In the genomic region with DNA sequence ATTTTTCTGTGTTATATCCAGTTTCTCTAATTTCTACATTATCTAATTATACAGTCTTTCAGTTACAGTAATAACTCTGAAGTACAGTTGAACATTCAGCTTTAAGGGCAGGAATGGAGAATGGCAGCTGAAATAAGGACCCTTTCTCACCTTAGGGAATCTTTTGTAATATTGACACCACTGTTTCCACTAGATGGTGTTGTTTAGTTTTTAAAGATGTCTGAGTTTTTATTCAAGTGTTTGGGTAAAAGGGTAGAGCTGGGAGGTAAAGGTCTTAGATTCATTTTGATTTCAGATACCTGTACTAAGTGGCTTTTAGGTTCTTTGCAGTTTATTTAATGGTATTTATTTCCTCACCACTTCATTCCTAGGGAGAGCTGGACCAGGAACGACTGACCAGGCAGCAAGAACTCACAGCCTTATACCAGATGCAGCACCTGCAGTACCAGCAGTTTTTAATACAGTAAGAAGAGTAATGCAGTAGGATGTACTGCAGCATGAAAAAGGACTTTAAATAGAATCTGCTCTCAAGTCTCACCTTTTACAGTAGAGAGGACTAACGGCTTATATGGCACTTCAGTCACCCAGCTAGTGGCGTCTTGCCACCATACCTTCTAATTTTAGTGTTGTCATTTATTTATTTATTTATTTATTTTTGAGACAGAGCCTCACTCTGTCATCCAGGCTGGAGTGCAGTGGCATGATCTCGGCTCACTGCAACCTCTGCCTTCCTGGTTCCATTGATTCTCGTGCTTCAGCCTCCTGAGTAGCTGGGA, we compare ENCODE assay signal across 19 cellular contexts. TPM values are rescaled to one million over a fixed set of nuclear protein-coding genes. Genes with fewer than 3 reads are reported as not detected.
DNase-seq lines count a peak whose midpoint lies in the region; ATAC-seq and TF ChIP-seq lines count a peak whose summit lies in the region.
"Had no signal": no experiment of that assay in that cellular context is flagged by ENCODE, and none has a peak within 500 bp of the region (broad histone marks: within the 10 kb centered on the region; RNA-seq: fewer than 3 reads in every experiment).

No MANE protein-coding gene starts in this region.

- H3K9me3 ChIP-seq in Panc1 (ENCODE audit: control insufficient read depth, insufficient read depth, low read depth, low read length) (no peaks in the 10 kb centered on the region), H9 (ENCODE audit: control insufficient read depth, low read depth, low read length) (no peaks in the 10 kb centered on the region)
- H3K9me3 ChIP-seq: SK-N-SH had no signal

- no peak for ATAC-seq in stimulated activated naive CD8-positive, alpha-beta T cell treated with anti-CD3 and anti-CD28 coated beads, Interleukin-15, amount 100 ng/mL, for 72 hours
- no peak for ATAC-seq in stimulated activated naive CD8-positive, alpha-beta T cell treated with anti-CD3 and anti-CD28 coated beads, Interleukin-15, Interleukin-2, amounts not matched to agents 100 U/mL and 50 U/mL, for 24 hours
- no peak for ATAC-seq in Panc1
- ATAC-seq in left ventricle myocardium superior, result peak; percentile 96
- ATAC-seq in WTC11, result no peak

- H3K9ac ChIP-seq in H9 (ENCODE audit: extremely low read depth, insufficient read length, low read length), result no peak overlapping the region
- H3K9ac ChIP-seq: neural progenitor cell, SK-N-SH had no signal

- CTCF ChIA-PET in Panc1 (lab: Charles Lee) (no interaction called here), WTC11 (lab: Charles Lee) (interaction anchor here (0.7 kb wide), 1 partner anchor 12 kb away, joined by 3 read pairs; no protein-coding TSS in a partner anchor)

- no CpG with 5 or more reads among the region's 5 CpGs for WGBS in H9 (ENCODE audit: extremely low coverage, insufficient read length, low lambda C conversion rate)

- DNase-seq in stimulated activated naive CD8-positive, alpha-beta T cell treated with anti-CD3 and anti-CD28 coated beads, Interleukin-15, amount 100 ng/mL, for 72 hours, result no peak
- no peak for DNase-seq in stimulated activated naive CD8-positive, alpha-beta T cell treated with anti-CD3 and anti-CD28 coated beads, Interleukin-15, Interleukin-2, amounts not matched to agents 100 U/mL and 50 U/mL, for 24 hours
- DNase-seq in Panc1 (ENCODE audit: low read depth, low spot score) (no peak), left ventricle myocardium superior (peak; percentile 48), NCI-H510A (lab: John Stamatoyannopoulos, UW) (no peak), H9 (no peak), WTC11 (ENCODE audit: low spot score) (no peak)
- DNase-seq in activated effector memory CD4-positive, alpha-beta T cell treated with anti-CD3 and anti-CD28 coated beads, Interleukin-2, amount 50 U/mL, for 16 hours, result no peak
- DNase-seq: activated CD4-positive, alpha-beta T cell treated with anti-CD3 and anti-CD28 coated beads for 1 hour; DMS53; NCI-H1436; NCI-H82; SK-N-SH; stimulated activated CD8-positive, alpha-beta memory T cell treated with anti-CD3 and anti-CD28 coated beads, Interleukin-4, amount 100 ng/mL, for 48 hours; T1000 had no signal

- H3K27me3 ChIP-seq in Panc1 (ENCODE audit: control insufficient read depth, insufficient read depth, low read length) (no peaks in the 10 kb centered on the region), H9 (ENCODE audit: insufficient read depth, low read length) (no peaks in the 10 kb centered on the region)
- H3K27me3 ChIP-seq: neural progenitor cell had no signal

- H3K14ac ChIP-seq in H9 (ENCODE audit: insufficient read depth, low read length), result no peak overlapping the region

- H3K9me3 Mint-ChIP-seq in stimulated activated naive CD8-positive, alpha-beta T cell treated with anti-CD3 and anti-CD28 coated beads, Interleukin-15, amount 100 ng/mL, for 72 hours, result no peaks in the 10 kb centered on the region
- no peaks in the 10 kb centered on the region for H3K9me3 Mint-ChIP-seq in H9
- no peaks in the 10 kb centered on the region for H3K9me3 Mint-ChIP-seq in WTC11

- peaks cover 50% of the 10 kb centered on the region for H3K36me3 ChIP-seq in Panc1 (ENCODE audit: control insufficient read depth, insufficient read depth, low read length)

- no peaks in the 10 kb centered on the region for H3K79me1 ChIP-seq in H9 (ENCODE audit: insufficient read depth, low read depth, low read length, poor library complexity, severe bottlenecking)

- H2BK120ac ChIP-seq in H9 (ENCODE audit: low read depth, low read length, poor library complexity, severe bottlenecking), result no peak overlapping the region

- H3K4me1 ChIP-seq in Panc1 (ENCODE audit: control insufficient read depth, insufficient read depth, low read length) (no peaks in the 10 kb centered on the region), H9 (ENCODE audit: insufficient read depth, low read length) (no peaks in the 10 kb centered on the region)
- H3K4me1 ChIP-seq: neural progenitor cell had no signal

- no peaks in the 10 kb centered on the region for H3K23me2 ChIP-seq in H9 (ENCODE audit: insufficient read length, low read depth, low read length, poor library complexity, severe bottlenecking)

- H3K4me3 ChIP-seq in Panc1 (ENCODE audit: low read depth in 2 of 2, low read length in 2 of 2), result no peak overlapping the region
- H3K4me3 ChIP-seq: neural progenitor cell had no signal

- H3K23ac ChIP-seq in H9 (ENCODE audit: insufficient read length, low read depth, low read length), result no peak overlapping the region

- in situ Hi-C loops in Panc1 (cut with HindIII; ENCODE audit: low pct_unique_long_range_greater_than_20kb, low sequenced_read_pairs), result no loop called here

- H4K5ac ChIP-seq in H9 (ENCODE audit: insufficient read length, low read depth, low read length), result no peak overlapping the region

- H4K20me1 ChIP-seq in H9 (ENCODE audit: control insufficient read depth, insufficient read depth, insufficient read length), result no peaks in the 10 kb centered on the region

- H3K79me2 ChIP-seq in H9 (ENCODE audit: insufficient read depth, low read length), result no peaks in the 10 kb centered on the region

- TF ChIP-seq CTCF in Panc1 (IDR thresholded peaks at IDR 0.05), result peak; percentile 14; the same call in 1 of the 2 replicates
- TF ChIP-seq CTCF in H9 (conservative IDR thresholded peaks at IDR 0.05), result no peak
- no peak for TF ChIP-seq CTCF in WTC11 (IDR thresholded peaks at IDR 0.05)

- H2AK5ac ChIP-seq in H9 (ENCODE audit: insufficient read length, low read length), result no peak overlapping the region

- H3K4me3 Mint-ChIP-seq in stimulated activated naive CD8-positive, alpha-beta T cell treated with anti-CD3 and anti-CD28 coated beads, Interleukin-15, amount 100 ng/mL, for 72 hours, result no peak overlapping the region
- H3K4me3 Mint-ChIP-seq in H9, result no peak overlapping the region
- H3K4me3 Mint-ChIP-seq in WTC11, result no peak overlapping the region
- H3K4me3 Mint-ChIP-seq: mesothelial cell of epicardium, neural progenitor cell had no signal

- no peak overlapping the region for H4K91ac ChIP-seq in H9 (ENCODE audit: insufficient read length, low read depth, low read length)

- H2BK5ac ChIP-seq in H9 (ENCODE audit: insufficient read length, low read length), result no peak overlapping the region

- no TSS peak for BruUV-seq in Panc1 (replicated peaks; lab: Mats Ljungman, UMichigan)

- H3K56ac ChIP-seq in H9 (ENCODE audit: insufficient read length, low read depth, low read length), result no peak overlapping the region

- no peak overlapping the region for H2BK12ac ChIP-seq in H9 (ENCODE audit: insufficient read length, low read depth, low read length)

- no peak overlapping the region for H4K8ac ChIP-seq in H9 (replicated peaks; ENCODE audit: insufficient read length, low read depth, low read length)

- no peak overlapping the region for H3K18ac ChIP-seq in H9 (ENCODE audit: insufficient read length, low read depth, low read length)

- H2BK15ac ChIP-seq in H9 (ENCODE audit: low read depth, low read length), result no peak overlapping the region

- POLR2A ChIA-PET in Panc1 (lab: Charles Lee), result no interaction called here
- POLR2A ChIA-PET in WTC11 (lab: Charles Lee), result interaction anchor here (0.6 kb wide), 1 partner anchor 111 kb away, joined by 4 read pairs; no protein-coding TSS in a partner anchor

- H3K36me3 Mint-ChIP-seq in H9 (ENCODE audit: insufficient read depth in 1 of 3, low read depth in 3 of 3) (peaks cover 10 to 66% (median 62%) of the 10 kb centered on the region in 3 experiments; a peak in 6 of 7 replicates), WTC11 (peaks cover 44% of the 10 kb centered on the region)

- H2BK20ac ChIP-seq in H9 (ENCODE audit: low read depth, low read length, poor library complexity, severe bottlenecking), result no peak overlapping the region

- H2AFZ ChIP-seq in H9 (ENCODE audit: low read length), result no peak overlapping the region
- H2AFZ ChIP-seq: neural progenitor cell had no signal

- H3K27me3 Mint-ChIP-seq in stimulated activated naive CD8-positive, alpha-beta T cell treated with anti-CD3 and anti-CD28 coated beads, Interleukin-15, amount 100 ng/mL, for 72 hours, result no peaks in the 10 kb centered on the region
- no peaks in the 10 kb centered on the region for H3K27me3 Mint-ChIP-seq in H9 (ENCODE audit: low read depth)
- no peaks in the 10 kb centered on the region for H3K27me3 Mint-ChIP-seq in WTC11 (ENCODE audit: low read depth)

- intact Hi-C loops in Panc1 (cut with micrococcal nuclease; ENCODE audit: unreplicated experiment) (no loop called here), left ventricle myocardium superior (cut with micrococcal nuclease) (no loop called here)

- H3K4me2 ChIP-seq in H9 (ENCODE audit: insufficient read depth, insufficient read length, low read length), result no peak overlapping the region
- H3K4me2 ChIP-seq: neural progenitor cell, SK-N-SH had no signal

- H3K27ac ChIP-seq in Panc1 (ENCODE audit: low read length) (no peak overlapping the region), H9 (ENCODE audit: insufficient read length, low read depth, low read length) (no peak overlapping the region)
- H3K27ac ChIP-seq: neural progenitor cell had no signal

- H3K4ac ChIP-seq in H9 (ENCODE audit: low read depth, low read length), result no peak overlapping the region

- H3K27ac Mint-ChIP-seq in stimulated activated naive CD8-positive, alpha-beta T cell treated with anti-CD3 and anti-CD28 coated beads, Interleukin-15, amount 100 ng/mL, for 72 hours, result peak overlapping the region; percentile 59 to 74
- H3K27ac Mint-ChIP-seq in H9 (no peak overlapping the region), WTC11 (no peak overlapping the region)
- H3K27ac Mint-ChIP-seq: mesothelial cell of epicardium, neural progenitor cell had no signal

- H3K4me1 Mint-ChIP-seq in stimulated activated naive CD8-positive, alpha-beta T cell treated with anti-CD3 and anti-CD28 coated beads, Interleukin-15, amount 100 ng/mL, for 72 hours, result no peaks in the 10 kb centered on the region
- no peaks in the 10 kb centered on the region for H3K4me1 Mint-ChIP-seq in H9
- H3K4me1 Mint-ChIP-seq in WTC11, result no peaks in the 10 kb centered on the region
- H3K4me1 Mint-ChIP-seq: mesothelial cell of epicardium, neural progenitor cell had no signal

- no peak overlapping the region for H3T11ph ChIP-seq in H9 (ENCODE audit: low read length)

TF ChIP-seq in WTC11, 78 proteins besides CTCF, POLR2A, EP300 and RAD21 (continues in another document):
- TF ChIP-seq FOXP1 (CRISPR knock-in tag; IDR thresholded peaks at IDR 0.05; ENCODE audit: borderline replicate concordance), result no peak

RNA-seq across cellular contexts. Expression of gene KCNJ13, which starts 33.2 kb away (rescaled TPM):
- 1.1 TPM for total RNA-seq in Panc1 (2021; ENCODE audit: unreplicated experiment)
- polyA plus RNA-seq in Panc1 (2012; ENCODE audit: insufficient read length), result 0.16 TPM
- total RNA-seq in left ventricle myocardium superior, result not detected
- not detected in 2 replicates for total RNA-seq in H9 (2021)
- not detected in 3 replicates for total RNA-seq in WTC11 (2021)
- total RNA-seq: LHCN-M2 had no signal
- polyA plus RNA-seq: esophagus, SK-N-SH had no signal

Comparison
In these comparisons a context has a peak if more than half of its experiments do, and no peak if none do; other contexts are left out.
1. H3K27ac Mint-ChIP-seq: peak in stimulated activated naive CD8-positive, alpha-beta T cell treated with anti-CD3 and anti-CD28 coated beads, Interleukin-15, amount 100 ng/mL, for 72 hours (2 of 2); none in H9 (0 of 3) and WTC11 (single experiment).